ENCODE assay signal across 31 cellular contexts in the genomic region with DNA sequence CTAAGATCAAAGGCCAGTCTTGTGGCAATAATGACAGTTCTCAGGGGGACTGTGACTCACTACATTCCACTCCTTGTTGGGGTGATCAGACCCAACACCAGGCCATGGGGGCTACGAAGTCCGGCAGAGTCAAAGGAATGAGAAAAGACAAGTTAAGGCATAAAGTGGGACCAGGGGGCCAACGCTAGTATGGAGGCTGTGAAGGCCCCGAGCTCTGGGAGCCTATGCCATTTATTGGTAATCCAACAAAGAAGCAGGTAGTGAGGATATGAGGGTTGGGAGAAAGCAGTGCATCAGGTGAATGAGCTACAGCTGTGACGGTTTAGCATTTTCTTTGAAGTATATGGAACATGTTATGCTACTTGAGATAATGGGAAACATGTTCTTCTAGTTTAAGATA.
DNase-seq lines count a peak whose midpoint lies in the region; TF ChIP-seq lines count a peak whose summit lies in the region.
"Had no signal": no experiment of that assay in that cellular context is flagged by ENCODE, and none has a peak within 500 bp of the region (broad histone marks: within the 10 kb centered on the region; RNA-seq: fewer than 3 reads in every experiment).

No MANE protein-coding gene starts in this region.

- H3K27me3 ChIP-seq in A673 (replicated peaks; ENCODE audit: insufficient read depth, low read depth, low read length, poor library complexity) = peaks cover 3% of the 10 kb centered on the region
- H3K27me3 ChIP-seq: adrenal gland, BE2C, brain microvascular endothelial cell, right lobe of liver, stomach, tibial nerve had no signal

- no peaks in the 10 kb centered on the region for H3K36me3 ChIP-seq in A673 (ENCODE audit: insufficient read depth, low read length, poor library complexity, severe bottlenecking)
- H3K36me3 ChIP-seq: adrenal gland, BE2C, brain microvascular endothelial cell, right lobe of liver, stomach had no signal

- CTCF ChIA-PET in A673 (lab: Charles Lee) = no interaction called here

- no peak for TF ChIP-seq CTCF in A673 (conservative IDR thresholded peaks at IDR 0.05; ENCODE audit: low read depth, low read length)
- TF ChIP-seq CTCF in fibroblast of villous mesenchyme (IDR thresholded peaks at IDR 0.05; ENCODE audit: insufficient read depth, low read depth, low read length) = no peak

- peak; percentile 8 for DNase-seq in A673 (ENCODE audit: low spot score)
- peak; percentile 21 for DNase-seq in astrocyte of the hippocampus (ENCODE audit: low read depth, low spot score)
- peak; percentile 4 for DNase-seq in fibroblast of villous mesenchyme (ENCODE audit: low read depth)
- no peak for DNase-seq in OCI-M2 (lab: John Stamatoyannopoulos, UW; ENCODE audit: unreplicated experiment)
- no peak for DNase-seq in GM19238 (ENCODE audit: insufficient read length, low spot score)
- DNase-seq in NOMO-1 (lab: John Stamatoyannopoulos, UW; ENCODE audit: unreplicated experiment in 2 of 2) = no peak
- DNase-seq in C1 segment of cervical spinal cord (lab: John Stamatoyannopoulos, UW) = no peak
- DNase-seq: activated CD4-positive, alpha-beta T cell treated with anti-CD3 and anti-CD28 coated beads, Interleukin-2, amount 50 U/mL, for 48 hours; activated CD4-positive, CD25-positive, alpha-beta regulatory T cell treated with anti-CD3 and anti-CD28 coated beads, Interleukin-2, amount 50 U/mL, for 72 hours; activated naive CD4-positive, alpha-beta T cell treated with Interleukin-2 at 50 U/mL for 16 hours; activated T-cell treated with anti-CD3 and anti-CD28 coated beads, Interleukin-2, amount 50 U/mL, for 48 hours; adrenal gland; BE2C; brain microvascular endothelial cell; foreskin fibroblast; head of caudate nucleus; HFFc6; IMR-90; midbrain; naive thymus-derived CD4-positive, alpha-beta T cell; NCI-H1105; NCI-H1930; NCI-H524 treated with DMSO at 0.1 percent for 48 hours; NK-92 treated with Interleukin-12 subunit alpha and Interleukin-12 subunit beta, amount 100 ng/mL, for 24 hours; nucleus accumbens; right lobe of liver; Right ventricle myocardium superior; stomach; T-helper 17 cell had no signal

- peaks cover 22% of the 10 kb centered on the region for H3K9me3 ChIP-seq in A673 (ENCODE audit: low read depth, low read length, poor library complexity, severe bottlenecking)

- no peak overlapping the region for H3K27ac ChIP-seq in A673 (ENCODE audit: low read depth, low read length, poor library complexity, severe bottlenecking)
- H3K27ac ChIP-seq: adrenal gland, brain microvascular endothelial cell, right lobe of liver, stomach, tibial nerve had no signal

- intact Hi-C loops in A673 (cut with micrococcal nuclease; ENCODE audit: unreplicated experiment) = no loop called here

- no peak for TF ChIP-seq RAD21 in Ishikawa (IDR thresholded peaks at IDR 0.05; ENCODE audit: low read depth)

- H3K4me1 ChIP-seq in A673 (ENCODE audit: insufficient read depth, low read length, poor library complexity, severe bottlenecking) = no peaks in the 10 kb centered on the region
- H3K4me1 ChIP-seq: adrenal gland, BE2C, right lobe of liver, stomach, tibial nerve had no signal

- no peak for TF ChIP-seq EP300 in Ishikawa (IDR thresholded peaks at IDR 0.05; ENCODE audit: borderline replicate concordance)

- H3K4me3 ChIP-seq in A673 (ENCODE audit: low read depth, low read length, poor library complexity, severe bottlenecking) (no peak overlapping the region), fibroblast of villous mesenchyme (ENCODE audit: low read depth, low read length) (no peak overlapping the region)
- H3K4me3 ChIP-seq: adrenal gland, right lobe of liver, stomach, tibial nerve had no signal

- POLR2A ChIA-PET in A673 (lab: Charles Lee; ENCODE audit: low non-redundant PET) = interaction anchor here (0.6 kb wide), 1 partner anchor 21 kb away, joined by 4 read pairs; no protein-coding TSS in a partner anchor

- BruUV-seq in A673 (replicated peaks; lab: Mats Ljungman, UMichigan) = no TSS peak

TF ChIP-seq in Ishikawa, 13 proteins besides CTCF, POLR2A, EP300 and RAD21:
- no peak for TF ChIP-seq FOXM1 (IDR thresholded peaks at IDR 0.05; ENCODE audit: borderline replicate concordance, low read depth)
- peak; percentile 21; the same call in 1 of the 2 replicates for TF ChIP-seq USF1 (IDR thresholded peaks at IDR 0.05)
- TF ChIP-seq, protein P1, sequence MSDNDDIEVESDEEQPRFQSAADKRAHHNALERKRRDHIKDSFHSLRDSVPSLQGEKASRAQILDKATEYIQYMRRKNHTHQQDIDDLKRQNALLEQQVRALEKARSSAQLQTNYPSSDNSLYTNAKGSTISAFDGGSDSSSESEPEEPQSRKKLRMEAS (IDR thresholded peaks at IDR 0.05) = no peak

Comparison
In these comparisons a context has a peak if more than half of its experiments do, and no peak if none do; other contexts are left out.
1. DNase-seq: peak in A673 (single experiment), astrocyte of the hippocampus (single experiment) and fibroblast of villous mesenchyme (single experiment); none in OCI-M2 (single experiment), GM19238 (single experiment), NOMO-1 (0 of 2) and C1 segment of cervical spinal cord (0 of 14).